8 cellular contexts compared by ENCODE assay signal in the genomic region with DNA sequence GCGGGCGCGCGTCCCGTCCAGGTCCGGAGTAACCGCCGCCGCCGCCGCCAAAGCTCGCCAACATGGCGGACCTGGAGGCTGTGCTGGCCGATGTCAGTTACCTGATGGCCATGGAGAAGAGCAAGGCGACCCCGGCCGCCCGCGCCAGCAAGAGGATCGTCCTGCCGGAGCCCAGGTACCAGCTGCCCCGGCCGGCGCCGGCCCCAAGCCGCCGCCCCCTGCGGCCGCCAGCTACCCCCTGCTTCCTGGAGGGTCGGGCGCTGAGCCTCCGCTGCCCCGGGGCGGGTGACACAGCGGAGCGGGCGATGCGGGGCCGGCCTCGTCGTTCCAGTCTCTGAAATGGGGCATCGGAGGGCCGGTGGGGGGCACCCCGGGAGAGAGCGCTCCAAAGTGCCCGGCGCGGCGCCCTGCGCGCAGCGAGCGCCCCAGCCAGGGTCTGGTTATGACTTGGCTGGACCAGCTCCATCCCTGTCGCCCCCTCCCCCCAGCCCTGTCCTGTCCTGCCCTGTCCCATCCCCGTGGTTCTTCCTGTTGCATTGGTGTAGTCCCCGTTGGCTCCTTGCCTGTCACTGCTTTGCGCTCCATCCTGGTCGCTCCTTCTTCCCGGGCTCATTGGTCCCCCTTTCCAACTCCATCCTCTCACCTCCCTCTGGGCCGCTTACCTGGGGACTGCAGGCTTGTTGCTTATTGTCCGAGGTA. TPM values are rescaled to one million over a fixed set of nuclear protein-coding genes. Genes with fewer than 3 reads are reported as not detected.
DNase-seq lines count a peak whose midpoint lies in the region; ATAC-seq, FAIRE-seq and TF ChIP-seq lines count a peak whose summit lies in the region.

No MANE protein-coding gene starts in this region.

- peak overlapping the region; percentile 90 for H3K4me3 Mint-ChIP-seq in Caco-2 (ENCODE audit: unreplicated experiment)
- peak overlapping the region; percentile 92 for H3K4me3 Mint-ChIP-seq in stimulated activated naive CD8-positive, alpha-beta T cell treated with anti-CD3 and anti-CD28 coated beads, Interleukin-15, Interleukin-2, amounts not matched to agents 100 ng/mL and 50 ng/mL, for 24 hours

- BruUV-seq in Caco-2 (replicated peaks; lab: Mats Ljungman, UMichigan), result no TSS peak
- no TSS peak for BruUV-seq in Panc1 (replicated peaks; lab: Mats Ljungman, UMichigan)

- CTCF ChIA-PET in Caco-2 (lab: Charles Lee) (no interaction called here), HEK293 (lab: Yijun Ruan, JAX) (interaction anchor here (1.9 kb wide), 1 partner anchor 24 kb away, joined by 6 read pairs; no protein-coding TSS in a partner anchor), Panc1 (lab: Charles Lee) (no interaction called here)

- DNase-seq in Caco-2 (peak; percentile 37 to 42), Panc1 (ENCODE audit: low read depth, low spot score) (no peak), bronchial epithelial cell (ENCODE audit: low read depth) (peak; percentile 11), NCI-H510A treated with DMSO at 0.1 percent for 48 hours (lab: John Stamatoyannopoulos, UW) (no peak), epidermal melanocyte (ENCODE audit: insufficient read length, low spot score) (no peak)

- ATAC-seq in Panc1, result peak; percentile 72

- peaks cover 3% of the 10 kb centered on the region for H3K27me3 Mint-ChIP-seq in Caco-2 (ENCODE audit: insufficient read depth, unreplicated experiment)
- peaks cover 6% of the 10 kb centered on the region for H3K27me3 Mint-ChIP-seq in stimulated activated naive CD8-positive, alpha-beta T cell treated with anti-CD3 and anti-CD28 coated beads, Interleukin-15, Interleukin-2, amounts not matched to agents 100 ng/mL and 50 ng/mL, for 24 hours

- H3K27me3 ChIP-seq in Caco-2 (replicated peaks; ENCODE audit: control insufficient read depth, insufficient read depth, low read length) (no peaks in the 10 kb centered on the region), Panc1 (ENCODE audit: control insufficient read depth, insufficient read depth, low read length) (no peaks in the 10 kb centered on the region), bronchial epithelial cell (ENCODE audit: control insufficient read depth, insufficient read depth, low read length) (no peaks in the 10 kb centered on the region), liver (ENCODE audit: control insufficient read depth in 4 of 4, insufficient read depth in 4 of 4, low read length in 3 of 4) (no peaks in the 10 kb centered on the region)

- WGBS in liver, result 3% methylated on average over 61 of the region's 61 CpGs

- H3K4me3 ChIP-seq in Caco-2 (ENCODE audit: low read depth, low read length) (peak overlapping the region; percentile 84), HEK293 (ENCODE audit: low read depth, low read length) (peak overlapping the region; percentile 87), Panc1 (ENCODE audit: low read depth in 2 of 2, low read length in 2 of 2) (peak overlapping the region; percentile 68 to 70), bronchial epithelial cell (ENCODE audit: low read depth, low read length) (peak overlapping the region; percentile 62), liver (ENCODE audit: low read depth in 1 of 3, low read length in 3 of 3) (peak overlapping the region in 2 of 3 donors; percentile 48 to 86)

- intact Hi-C loops in Caco-2 (cut with micrococcal nuclease; ENCODE audit: unreplicated experiment), result no loop called here
- intact Hi-C loops in Panc1 (cut with micrococcal nuclease; ENCODE audit: unreplicated experiment), result no loop called here

- TF ChIP-seq RAD21 in liver (IDR thresholded peaks at IDR 0.05), result no peak

- peak overlapping the region; percentile 54; the same call in 1 of the 2 replicates for H3K27ac ChIP-seq in HEK293 (ENCODE audit: extremely low read depth, low read depth, low read length)
- H3K27ac ChIP-seq in Panc1 (ENCODE audit: low read length), result peak overlapping the region; percentile 18; the same call in 1 of the 2 replicates
- no peak overlapping the region for H3K27ac ChIP-seq in liver (ENCODE audit: low read depth in 1 of 2, low read length in 2 of 2)

- H3K4me1 ChIP-seq in Caco-2, result no peaks in the 10 kb centered on the region
- H3K4me1 ChIP-seq in HEK293 (ENCODE audit: control insufficient read depth, insufficient read depth, low read length), result peaks cover 15% of the 10 kb centered on the region
- peaks cover 20% of the 10 kb centered on the region for H3K4me1 ChIP-seq in Panc1 (ENCODE audit: control insufficient read depth, insufficient read depth, low read length)
- H3K4me1 ChIP-seq in liver (ENCODE audit: control insufficient read depth in 4 of 4, insufficient read depth in 4 of 4, low read length in 3 of 4), result peaks cover 0 to 8% (median 6%) of the 10 kb centered on the region in 4 donors

- no peaks in the 10 kb centered on the region for H3K9me3 ChIP-seq in Caco-2
- H3K9me3 ChIP-seq in HEK293 (ENCODE audit: control insufficient read depth, insufficient read depth, low read depth, low read length), result no peaks in the 10 kb centered on the region
- H3K9me3 ChIP-seq in Panc1 (ENCODE audit: control insufficient read depth, insufficient read depth, low read depth, low read length), result no peaks in the 10 kb centered on the region
- H3K9me3 ChIP-seq in liver (ENCODE audit: control insufficient read depth in 4 of 4, low read length in 3 of 4), result no peaks in the 10 kb centered on the region

- H3K9ac ChIP-seq in liver (ENCODE audit: low read depth in 1 of 2, low read length in 2 of 2), result no peak overlapping the region

- TF ChIP-seq CTCF in Caco-2 (IDR thresholded peaks at IDR 0.05; ENCODE audit: insufficient read depth in 1 of 2, low read depth in 1 of 2, low read length in 1 of 2, severe bottlenecking in 1 of 2, unreplicated experiment in 1 of 2) (no peak), HEK293 (tag by site-specific recombination; IDR thresholded peaks at IDR 0.05) (0 out of 2 replicates have a peak, but pooled peaks have one; percentile 7), Panc1 (IDR thresholded peaks at IDR 0.05) (no peak), bronchial epithelial cell (IDR thresholded peaks at IDR 0.05; ENCODE audit: insufficient read depth, low read length, severe bottlenecking) (no peak), liver (IDR thresholded peaks at IDR 0.05; ENCODE audit: low read depth, low read length, missing input control) (no peak)

- peaks cover 7% of the 10 kb centered on the region for H3K4me1 Mint-ChIP-seq in Caco-2 (ENCODE audit: low read depth, unreplicated experiment)
- H3K4me1 Mint-ChIP-seq in stimulated activated naive CD8-positive, alpha-beta T cell treated with anti-CD3 and anti-CD28 coated beads, Interleukin-15, Interleukin-2, amounts not matched to agents 100 ng/mL and 50 ng/mL, for 24 hours (ENCODE audit: low read depth), result peaks cover 59% of the 10 kb centered on the region

- POLR2A ChIA-PET in Caco-2 (lab: Charles Lee), result interaction anchor here (0.7 kb wide), 1 partner anchor 573 kb away, joined by 4 read pairs; no protein-coding TSS in a partner anchor
- POLR2A ChIA-PET in HEK293 (lab: Yijun Ruan, JAX), result interaction anchor here (0.6 kb wide), 1 partner anchor 120 kb away, joined by 3 read pairs; no protein-coding TSS in a partner anchor
- POLR2A ChIA-PET in Panc1 (lab: Charles Lee), result no interaction called here

- no peak for FAIRE-seq in bronchial epithelial cell (lab: Jason Lieb, UNC)

- peak overlapping the region; percentile 63 for H3K27ac Mint-ChIP-seq in Caco-2 (ENCODE audit: unreplicated experiment)
- H3K27ac Mint-ChIP-seq in stimulated activated naive CD8-positive, alpha-beta T cell treated with anti-CD3 and anti-CD28 coated beads, Interleukin-15, Interleukin-2, amounts not matched to agents 100 ng/mL and 50 ng/mL, for 24 hours, result peak overlapping the region; percentile 78

- H3K9me3 Mint-ChIP-seq in Caco-2 (ENCODE audit: unreplicated experiment), result no peaks in the 10 kb centered on the region
- no peaks in the 10 kb centered on the region for H3K9me3 Mint-ChIP-seq in stimulated activated naive CD8-positive, alpha-beta T cell treated with anti-CD3 and anti-CD28 coated beads, Interleukin-15, Interleukin-2, amounts not matched to agents 100 ng/mL and 50 ng/mL, for 24 hours

- in situ Hi-C loops in Panc1 (cut with HindIII; ENCODE audit: low pct_unique_long_range_greater_than_20kb, low sequenced_read_pairs), result no loop called here

- peaks cover 5% of the 10 kb centered on the region for H3K36me3 Mint-ChIP-seq in Caco-2 (ENCODE audit: insufficient read depth, unreplicated experiment)
- no peaks in the 10 kb centered on the region for H3K36me3 Mint-ChIP-seq in stimulated activated naive CD8-positive, alpha-beta T cell treated with anti-CD3 and anti-CD28 coated beads, Interleukin-15, Interleukin-2, amounts not matched to agents 100 ng/mL and 50 ng/mL, for 24 hours (ENCODE audit: low read depth)

- no peaks in the 10 kb centered on the region for H3K36me3 ChIP-seq in Caco-2 (ENCODE audit: control insufficient read depth, insufficient read depth, low read length)
- H3K36me3 ChIP-seq in HEK293 (ENCODE audit: control insufficient read depth in 2 of 2, insufficient read depth in 1 of 2, low read length in 2 of 2), result no peaks in the 10 kb centered on the region
- H3K36me3 ChIP-seq in Panc1 (ENCODE audit: control insufficient read depth, insufficient read depth, low read length), result no peaks in the 10 kb centered on the region; the same call in 1 of the 2 replicates
- H3K36me3 ChIP-seq in bronchial epithelial cell (ENCODE audit: control insufficient read depth, insufficient read depth, low read length), result no peaks in the 10 kb centered on the region
- no peaks in the 10 kb centered on the region for H3K36me3 ChIP-seq in liver (ENCODE audit: control insufficient read depth in 4 of 4, insufficient read depth in 3 of 4, low read depth in 1 of 4, low read length in 3 of 4)

TF ChIP-seq in HEK293, 187 proteins besides CTCF, POLR2A, EP300 and RAD21 (continues in another document):
- no peak for TF ChIP-seq TRIM28 (IDR thresholded peaks at IDR 0.05; ENCODE audit: borderline replicate concordance, low read length)

TF ChIP-seq in liver, 16 proteins besides CTCF, POLR2A, EP300 and RAD21 (continues in another document):
- TF ChIP-seq, protein P1, sequence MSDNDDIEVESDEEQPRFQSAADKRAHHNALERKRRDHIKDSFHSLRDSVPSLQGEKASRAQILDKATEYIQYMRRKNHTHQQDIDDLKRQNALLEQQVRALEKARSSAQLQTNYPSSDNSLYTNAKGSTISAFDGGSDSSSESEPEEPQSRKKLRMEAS (IDR thresholded peaks at IDR 0.05), result no peak
- TF ChIP-seq TAF1 (conservative IDR thresholded peaks at IDR 0.05) (no peak), HNF4G (IDR thresholded peaks at IDR 0.05) (no peak)

RNA-seq across cellular contexts. Expression of a gene that starts 0.7 kb away (rescaled TPM):
- total RNA-seq in Caco-2 (2022) (9.3 and 9.7 TPM in 2 replicates), Panc1 (2021; ENCODE audit: unreplicated experiment) (12.0 TPM), bronchial epithelial cell (4.2 and 4.6 TPM in 2 replicates), liver (1 to 10 TPM; 3.4 to 6.5 TPM)
- polyA plus RNA-seq in Panc1 (2012; ENCODE audit: insufficient read length), result 3.1 TPM
- 1 to 10 TPM in 1 of 2 donors, under 1 TPM in 1; 0.79 to 1.4 TPM for polyA plus RNA-seq in liver

Comparison
In these comparisons a context has a peak if more than half of its experiments do, and no peak if none do; other contexts are left out.
1. DNase-seq: peak in Caco-2 (2 of 2) and bronchial epithelial cell (single experiment); none in Panc1 (single experiment), NCI-H510A treated with DMSO at 0.1 percent for 48 hours (single experiment) and epidermal melanocyte (single experiment).
2. H3K27ac ChIP-seq: peak in HEK293 (single experiment) and Panc1 (single experiment); none in liver (0 of 2).
3. Peak in every context shown above with its lines, with median percentiles within 50 percentile points of each other: H3K4me3 ChIP-seq.